ENCODE assay signal across 8 cellular contexts in genomic region chr6:16964553-16965499, GRCh38.
DNase-seq lines count a peak whose midpoint lies in the region; ATAC-seq and TF ChIP-seq lines count a peak whose summit lies in the region.

No MANE protein-coding gene starts in this region.

- POLR2A ChIA-PET in activated CD4-positive, alpha-beta T cell treated with anti-CD3 and anti-CD28 coated beads for 36 hours (lab: Charles Lee), result no interaction called here

- H3K27me3 Mint-ChIP-seq in activated CD4-positive, alpha-beta T cell treated with anti-CD3 and anti-CD28 coated beads for 36 hours, result peaks cover 17% of the 10 kb centered on the region
- no peaks in the 10 kb centered on the region for H3K27me3 Mint-ChIP-seq in chondrocyte (ENCODE audit: low read depth)

- intact Hi-C loops in activated CD4-positive, alpha-beta T cell treated with anti-CD3 and anti-CD28 coated beads for 36 hours (cut with DNase I, micrococcal nuclease), result loop anchor here (1.0 to 5.0 kb wide), 5 partner anchors 201 to 633 kb away; partner anchors contain the start of gene ATXN1 (in 1 of the 2)
- intact Hi-C loops in left colon (cut with DNase I, micrococcal nuclease), result loop anchor here in 1 of 2 donors (10.0 kb wide), 1 partner anchor 630 kb away; no protein-coding TSS in a partner anchor

- peaks cover 15% of the 10 kb centered on the region for H3K4me1 Mint-ChIP-seq in activated CD4-positive, alpha-beta T cell treated with anti-CD3 and anti-CD28 coated beads for 36 hours
- H3K4me1 Mint-ChIP-seq in chondrocyte (ENCODE audit: low read depth), result peaks cover 45% of the 10 kb centered on the region

- H3K9me3 Mint-ChIP-seq in activated CD4-positive, alpha-beta T cell treated with anti-CD3 and anti-CD28 coated beads for 36 hours (ENCODE audit: low read depth), result no peaks in the 10 kb centered on the region
- H3K9me3 Mint-ChIP-seq in chondrocyte (ENCODE audit: low read depth), result no peaks in the 10 kb centered on the region

- no peak overlapping the region for H3K4me3 Mint-ChIP-seq in activated CD4-positive, alpha-beta T cell treated with anti-CD3 and anti-CD28 coated beads for 36 hours
- peak overlapping the region; percentile 54 for H3K4me3 Mint-ChIP-seq in chondrocyte (ENCODE audit: unreplicated experiment)

- no peak overlapping the region for H3K27ac Mint-ChIP-seq in activated CD4-positive, alpha-beta T cell treated with anti-CD3 and anti-CD28 coated beads for 36 hours
- peak overlapping the region; percentile 86 for H3K27ac Mint-ChIP-seq in chondrocyte (ENCODE audit: unreplicated experiment)

- TF ChIP-seq CTCF in chondrocyte (IDR thresholded peaks at IDR 0.05), result peak; percentile 98

- peak; percentile 91 for ATAC-seq in HG02938 (IDR thresholded peaks at IDR 0.05; ENCODE audit: unreplicated experiment)
- peak; percentile 97 for ATAC-seq in activated CD4-positive, alpha-beta T cell treated with anti-CD3 and anti-CD28 coated beads for 36 hours
- ATAC-seq in left colon, result peak; percentile 89

- no peaks in the 10 kb centered on the region for H3K36me3 Mint-ChIP-seq in activated CD4-positive, alpha-beta T cell treated with anti-CD3 and anti-CD28 coated beads for 36 hours (ENCODE audit: low read depth)
- H3K36me3 Mint-ChIP-seq in chondrocyte (ENCODE audit: low read depth), result no peaks in the 10 kb centered on the region

- DNase-seq in NCI-H2196 (lab: John Stamatoyannopoulos, UW; ENCODE audit: unreplicated experiment) (peak; percentile 16), NCI-H2196 treated with DMSO at 0.1 percent for 48 hours (lab: John Stamatoyannopoulos, UW; ENCODE audit: unreplicated experiment) (no peak), NCI-H226 (peak; percentile 56), chondrocyte (ENCODE audit: low spot score) (no peak), left colon (peak; percentile 49 to 75)
- peak; percentile 84 for DNase-seq in activated CD4-positive, alpha-beta T cell treated with anti-CD3 and anti-CD28 coated beads for 36 hours
- DNase-seq in stimulated activated CD4-positive, alpha-beta T cell treated with anti-CD3 and anti-CD28 coated beads, Interleukin-4, amount 100 ng/mL, for 1 hour, result peak; percentile 65

- CTCF ChIA-PET in activated CD4-positive, alpha-beta T cell treated with anti-CD3 and anti-CD28 coated beads for 36 hours (lab: Charles Lee), result interaction anchor here (0.6 to 3.2 kb wide), 26 partner anchors 10 to 1992 kb away, joined by 3 to 14 read pairs (median 4); no protein-coding TSS in a partner anchor

Comparison
In these comparisons a context has a peak if more than half of its experiments do, and no peak if none do; other contexts are left out.
1. DNase-seq: peak in NCI-H2196 (single experiment), NCI-H226 (single experiment), activated CD4-positive, alpha-beta T cell treated with anti-CD3 and anti-CD28 coated beads for 36 hours (single experiment), left colon (2 of 2) and stimulated activated CD4-positive, alpha-beta T cell treated with anti-CD3 and anti-CD28 coated beads, Interleukin-4, amount 100 ng/mL, for 1 hour (single experiment); none in NCI-H2196 treated with DMSO at 0.1 percent for 48 hours (single experiment) and chondrocyte (single experiment).
2. Peak in every context shown above with its lines, with median percentiles within 50 percentile points of each other: ATAC-seq.